In the genomic region with DNA sequence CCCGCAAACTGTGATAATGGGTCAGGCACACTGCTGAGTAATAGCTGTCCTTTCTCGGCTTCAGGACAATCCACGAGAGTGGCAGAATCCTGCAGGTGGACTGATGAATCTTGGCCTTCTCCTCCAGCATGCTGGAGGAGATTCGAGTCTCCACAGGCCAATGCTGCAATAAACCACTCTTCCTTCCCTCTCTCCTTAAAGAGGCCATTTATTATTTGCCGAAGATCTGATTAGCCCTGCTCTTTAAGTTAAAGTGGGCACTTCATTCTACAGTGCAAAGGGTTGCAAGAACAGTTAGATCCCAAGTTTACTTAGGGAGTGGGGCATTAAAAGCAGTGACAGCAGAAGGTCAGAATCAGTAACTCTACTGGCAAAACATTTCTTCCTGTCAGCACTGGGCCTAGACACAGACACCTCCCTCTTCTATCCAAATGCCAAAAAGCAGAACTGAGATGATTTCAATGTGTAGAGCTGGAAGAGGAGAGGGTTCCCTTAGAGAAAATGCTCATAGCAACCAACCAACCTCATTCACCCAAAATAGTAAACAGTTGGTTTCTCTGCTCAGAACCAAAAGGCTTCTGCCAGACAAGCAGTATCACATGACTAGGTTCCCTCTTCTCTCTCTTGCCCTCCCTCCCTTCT, we compare ENCODE assay signal across 8 cellular contexts.
DNase-seq lines count a peak whose midpoint lies in the region; ATAC-seq and TF ChIP-seq lines count a peak whose summit lies in the region.

No MANE protein-coding gene starts in this region.

- H3K4me3 ChIP-seq in right atrium auricular region: no peak overlapping the region

- no peaks in the 10 kb centered on the region for H3K27me3 ChIP-seq in right atrium auricular region

- DNase-seq in AG08396 (ENCODE audit: low spot score) (peak; percentile 25), SKM-1 treated with dmso at 0.1 percent for 144 hours (lab: John Stamatoyannopoulos, UW; ENCODE audit: unreplicated experiment) (peak; percentile 98), right atrium auricular region (ENCODE audit: low spot score) (no peak), substantia nigra (lab: John Stamatoyannopoulos, UW) (peak in 14 of 49 donors; percentile 3 to 44 (median 18)), GM03348 (ENCODE audit: low spot score) (no peak)
- no peak for DNase-seq in activated T-cell treated with anti-CD3 and anti-CD28 coated beads, Interleukin-2, amount 50 U/mL, for 1 hour

- H3K9me3 ChIP-seq in right atrium auricular region: no peaks in the 10 kb centered on the region

- H3K27ac ChIP-seq in right atrium auricular region: peak overlapping the region; percentile 44 to 78
- H3K27ac ChIP-seq in substantia nigra (ENCODE audit: low read depth, low read length, poor library complexity, severe bottlenecking): peak overlapping the region; percentile 67

- ATAC-seq in GM18873 (IDR thresholded peaks at IDR 0.05; ENCODE audit: low FRiP score, unreplicated experiment) (peak; percentile 92), HG03095 (IDR thresholded peaks at IDR 0.05; ENCODE audit: unreplicated experiment) (peak; percentile 91)

- no peaks in the 10 kb centered on the region for H3K36me3 ChIP-seq in right atrium auricular region

- TF ChIP-seq CTCF in right atrium auricular region (IDR thresholded peaks at IDR 0.05): no peak

- H3K4me1 ChIP-seq in right atrium auricular region: peaks cover 0 to 45% of the 10 kb centered on the region in 2 donors

Comparison
In these comparisons a context has a peak if more than half of its experiments do, and no peak if none do; other contexts are left out.
1. DNase-seq: peak in AG08396 (single experiment) and SKM-1 treated with dmso at 0.1 percent for 144 hours (single experiment); none in right atrium auricular region (single experiment), GM03348 (single experiment) and activated T-cell treated with anti-CD3 and anti-CD28 coated beads, Interleukin-2, amount 50 U/mL, for 1 hour (single experiment).